In genomic region chr10:104441601-104442000, GRCh38 we compare ENCODE assay signal across 14 cellular contexts.
DNase-seq lines count a peak whose midpoint lies in the region; FAIRE-seq and TF ChIP-seq lines count a peak whose summit lies in the region.
"Had no signal": no experiment of that assay in that cellular context is flagged by ENCODE, and none has a peak within 500 bp of the region (broad histone marks: within the 10 kb centered on the region; RNA-seq: fewer than 3 reads in every experiment).

No MANE protein-coding gene starts in this region.

- H3K79me2 ChIP-seq in keratinocyte (ENCODE audit: control insufficient read depth, insufficient read depth, low read length): no peaks in the 10 kb centered on the region

- no peaks in the 10 kb centered on the region for H3K9me1 ChIP-seq in keratinocyte (ENCODE audit: control insufficient read depth, extremely low read depth, insufficient read depth, low read length)

- TF ChIP-seq CTCF in A673 (conservative IDR thresholded peaks at IDR 0.05; ENCODE audit: low read depth, low read length) (no peak), HFF-Myc (IDR thresholded peaks at IDR 0.05; ENCODE audit: low read depth, low read length, missing control alignments) (no peak), keratinocyte (optimal IDR thresholded peaks at IDR 0.05 in 1 of 3, IDR thresholded peaks at IDR 0.05 in 1 of 3, conservative IDR thresholded peaks at IDR 0.05 in 1 of 3; ENCODE audit: extremely low read depth in 1 of 3, insufficient read depth in 2 of 3, low read length in 3 of 3) (no peak), GM13976 (IDR thresholded peaks at IDR 0.05; ENCODE audit: borderline replicate concordance, control extremely low read depth, extremely low read depth, insufficient read depth, missing control alignments) (no peak)

- no TSS peak for BruUV-seq in A673 (replicated peaks; lab: Mats Ljungman, UMichigan)

- POLR2A ChIA-PET in A673 (lab: Charles Lee; ENCODE audit: low non-redundant PET): no interaction called here

- H3K4me3 ChIP-seq in A673 (ENCODE audit: low read depth, low read length, poor library complexity, severe bottlenecking) (no peak overlapping the region), HFF-Myc (replicated peaks; ENCODE audit: low read depth, low read length) (no peak overlapping the region), adipocyte (ENCODE audit: low read length) (no peak overlapping the region), keratinocyte (ENCODE audit: control insufficient read depth in 2 of 3, extremely low read depth in 1 of 3, insufficient read depth in 2 of 3, low read depth in 1 of 3, low read length in 3 of 3) (no peak overlapping the region)
- H3K4me3 ChIP-seq: K562 had no signal

- peak; percentile 64 for FAIRE-seq in keratinocyte (lab: Jason Lieb, UNC)
- FAIRE-seq: K562 had no signal

- H3K9me3 ChIP-seq in A673 (ENCODE audit: low read depth, low read length, poor library complexity, severe bottlenecking): no peaks in the 10 kb centered on the region
- H3K9me3 ChIP-seq in adipocyte (ENCODE audit: control insufficient read depth, low read length): no peaks in the 10 kb centered on the region
- H3K9me3 ChIP-seq in keratinocyte (ENCODE audit: control insufficient read depth, low read depth, low read length): no peaks in the 10 kb centered on the region

- H3K9ac ChIP-seq in adipocyte (ENCODE audit: low read length) (no peak overlapping the region), keratinocyte (ENCODE audit: control insufficient read depth, extremely low read depth, insufficient read depth, low read length) (no peak overlapping the region)

- dilution Hi-C loops in keratinocyte (cut with MboI; ENCODE audit: extremely low pct_ligation_motif_present, low sequenced_read_pairs): no loop called here

- H3K27ac ChIP-seq in A673 (ENCODE audit: low read depth, low read length, poor library complexity, severe bottlenecking) (peak overlapping the region; percentile 74), keratinocyte (ENCODE audit: control insufficient read depth, insufficient read depth, low read length) (peak overlapping the region; percentile 42)

- peak; percentile 94 for DNase-seq in A673 (ENCODE audit: low spot score)
- peak; percentile 66 for DNase-seq in HFF-Myc (ENCODE audit: extremely low read depth, low read depth)
- DNase-seq in adipocyte (ENCODE audit: low read depth): peak; percentile 82
- DNase-seq in keratinocyte (ENCODE audit: low read depth, low spot score): no peak
- no peak for DNase-seq in NCI-H2227 treated with DMSO at 0.1 percent for 48 hours (lab: John Stamatoyannopoulos, UW)
- no peak for DNase-seq in medulla oblongata (ENCODE audit: extremely low spot score)
- no peak for DNase-seq in DMS 273 (lab: John Stamatoyannopoulos, UW; ENCODE audit: unreplicated experiment)
- DNase-seq in GM13976 (ENCODE audit: low spot score): no peak
- DNase-seq: CD4-positive, CD25-positive, alpha-beta regulatory T cell; effector CD8-positive, alpha-beta T cell; left cardiac atrium; NCI-H524; T-helper 9 cell had no signal

- H3K27me3 ChIP-seq in A673 (replicated peaks; ENCODE audit: insufficient read depth, low read depth, low read length, poor library complexity): no peaks in the 10 kb centered on the region
- no peaks in the 10 kb centered on the region for H3K27me3 ChIP-seq in adipocyte (replicated peaks; ENCODE audit: control insufficient read depth, insufficient read depth, low read length)
- H3K27me3 ChIP-seq in keratinocyte (ENCODE audit: control insufficient read depth, extremely low read depth, insufficient read depth, low read length): no peaks in the 10 kb centered on the region

- in situ Hi-C loops in GM13976 (cut with MboI; ENCODE audit: low sequenced_read_pairs, unreplicated experiment): no loop called here

- no peak overlapping the region for H2AFZ ChIP-seq in keratinocyte (ENCODE audit: control insufficient read depth, low read length)

- H3K4me1 ChIP-seq in A673 (ENCODE audit: insufficient read depth, low read length, poor library complexity, severe bottlenecking) (peaks cover 15% of the 10 kb centered on the region), adipocyte (ENCODE audit: control insufficient read depth, insufficient read depth, low read length) (peaks cover 9% of the 10 kb centered on the region), keratinocyte (ENCODE audit: control insufficient read depth, extremely low read depth, insufficient read depth, low read length) (peaks cover 43% of the 10 kb centered on the region)

- CTCF ChIA-PET in A673 (lab: Charles Lee): no interaction called here

- H3K4me2 ChIP-seq in keratinocyte (ENCODE audit: control insufficient read depth, extremely low read depth, insufficient read depth, low read depth, low read length): peak overlapping the region; percentile 8

- intact Hi-C loops in A673 (cut with micrococcal nuclease; ENCODE audit: unreplicated experiment): no loop called here

- H4K20me1 ChIP-seq in keratinocyte (ENCODE audit: control insufficient read depth, extremely low read depth, insufficient read depth, low read length): no peaks in the 10 kb centered on the region

- no peaks in the 10 kb centered on the region for H3K36me3 ChIP-seq in A673 (ENCODE audit: insufficient read depth, low read length, poor library complexity, severe bottlenecking)
- H3K36me3 ChIP-seq in adipocyte (ENCODE audit: control insufficient read depth, insufficient read depth, low read length, severe bottlenecking): no peaks in the 10 kb centered on the region
- H3K36me3 ChIP-seq in keratinocyte (ENCODE audit: control insufficient read depth in 2 of 2, extremely low read depth in 1 of 2, insufficient read depth in 2 of 2, low read length in 2 of 2): no peaks in the 10 kb centered on the region

Comparison
In these comparisons a context has a peak if more than half of its experiments do, and no peak if none do; other contexts are left out.
1. DNase-seq: peak in A673 (single experiment), HFF-Myc (single experiment) and adipocyte (single experiment); none in keratinocyte (single experiment), NCI-H2227 treated with DMSO at 0.1 percent for 48 hours (single experiment), medulla oblongata (single experiment), DMS 273 (single experiment) and GM13976 (single experiment).